ENCODE assay signal across 2 cellular contexts in the genomic region with DNA sequence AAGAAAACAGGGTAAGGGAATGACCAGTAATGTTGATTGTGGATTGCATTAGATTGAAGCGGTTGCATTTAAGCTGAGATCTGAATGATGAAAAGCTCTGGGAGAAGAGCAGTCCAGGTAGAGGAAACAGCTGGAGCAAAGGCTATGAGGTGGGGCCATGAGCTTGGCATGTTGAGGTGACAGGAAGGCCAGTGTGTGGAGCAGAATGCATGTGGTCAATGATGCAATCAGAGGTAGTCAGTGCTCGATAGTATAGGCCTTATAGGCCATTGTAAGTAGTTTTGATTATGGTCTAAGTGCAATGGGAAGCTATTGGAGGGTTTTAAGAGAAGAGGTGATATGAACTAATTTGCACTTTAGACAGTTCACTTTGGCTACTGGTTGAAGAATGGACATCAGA.
TF ChIP-seq lines count a peak whose summit lies in the region.

No MANE protein-coding gene starts in this region.

TF ChIP-seq in H1, 55 proteins besides CTCF, POLR2A, EP300 and RAD21:
- TF ChIP-seq POU5F1 (IDR thresholded peaks at IDR 0.05; ENCODE audit: low read depth, low read length) (no peak), CEBPB (IDR thresholded peaks at IDR 0.05; ENCODE audit: low read depth, low read length) (no peak), TCF12 (IDR thresholded peaks at IDR 0.05; ENCODE audit: low read depth, low read length) (no peak), MAX (IDR thresholded peaks at IDR 0.05) (no peak), TBP (IDR thresholded peaks at IDR 0.05; ENCODE audit: low read depth, low read length) (no peak), KDM4A (IDR thresholded peaks at IDR 0.05; ENCODE audit: low read depth, low read length, severe bottlenecking) (no peak), TAF1 (IDR thresholded peaks at IDR 0.05; ENCODE audit: low read depth, low read length) (no peak), PHF8 (conservative IDR thresholded peaks at IDR 0.05; ENCODE audit: low read depth, low read length) (no peak), CHD2 (IDR thresholded peaks at IDR 0.05; ENCODE audit: low read length) (no peak)
- TF ChIP-seq, protein P1, sequence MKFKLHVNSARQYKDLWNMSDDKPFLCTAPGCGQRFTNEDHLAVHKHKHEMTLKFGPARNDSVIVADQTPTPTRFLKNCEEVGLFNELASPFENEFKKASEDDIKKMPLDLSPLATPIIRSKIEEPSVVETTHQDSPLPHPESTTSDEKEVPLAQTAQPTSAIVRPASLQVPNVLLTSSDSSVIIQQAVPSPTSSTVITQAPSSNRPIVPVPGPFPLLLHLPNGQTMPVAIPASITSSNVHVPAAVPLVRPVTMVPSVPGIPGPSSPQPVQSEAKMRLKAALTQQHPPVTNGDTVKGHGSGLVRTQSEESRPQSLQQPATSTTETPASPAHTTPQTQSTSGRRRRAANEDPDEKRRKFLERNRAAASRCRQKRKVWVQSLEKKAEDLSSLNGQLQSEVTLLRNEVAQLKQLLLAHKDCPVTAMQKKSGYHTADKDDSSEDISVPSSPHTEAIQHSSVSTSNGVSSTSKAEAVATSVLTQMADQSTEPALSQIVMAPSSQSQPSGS (IDR thresholded peaks at IDR 0.05; ENCODE audit: low read length) = no peak
- TF ChIP-seq, protein P2, sequence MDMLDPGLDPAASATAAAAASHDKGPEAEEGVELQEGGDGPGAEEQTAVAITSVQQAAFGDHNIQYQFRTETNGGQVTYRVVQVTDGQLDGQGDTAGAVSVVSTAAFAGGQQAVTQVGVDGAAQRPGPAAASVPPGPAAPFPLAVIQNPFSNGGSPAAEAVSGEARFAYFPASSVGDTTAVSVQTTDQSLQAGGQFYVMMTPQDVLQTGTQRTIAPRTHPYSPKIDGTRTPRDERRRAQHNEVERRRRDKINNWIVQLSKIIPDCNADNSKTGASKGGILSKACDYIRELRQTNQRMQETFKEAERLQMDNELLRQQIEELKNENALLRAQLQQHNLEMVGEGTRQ (IDR thresholded peaks at IDR 0.05; ENCODE audit: low read length) = no peak

TF ChIP-seq in SK-N-SH treated with all-trans-retinoic acid at 6 μM for 48 hours, 23 proteins besides CTCF, POLR2A, EP300 and RAD21:
- TF ChIP-seq ZFP30 (CRISPR knock-in tag; IDR thresholded peaks at IDR 0.05) = no peak
